18 cellular contexts compared by ENCODE assay signal in the genomic region with DNA sequence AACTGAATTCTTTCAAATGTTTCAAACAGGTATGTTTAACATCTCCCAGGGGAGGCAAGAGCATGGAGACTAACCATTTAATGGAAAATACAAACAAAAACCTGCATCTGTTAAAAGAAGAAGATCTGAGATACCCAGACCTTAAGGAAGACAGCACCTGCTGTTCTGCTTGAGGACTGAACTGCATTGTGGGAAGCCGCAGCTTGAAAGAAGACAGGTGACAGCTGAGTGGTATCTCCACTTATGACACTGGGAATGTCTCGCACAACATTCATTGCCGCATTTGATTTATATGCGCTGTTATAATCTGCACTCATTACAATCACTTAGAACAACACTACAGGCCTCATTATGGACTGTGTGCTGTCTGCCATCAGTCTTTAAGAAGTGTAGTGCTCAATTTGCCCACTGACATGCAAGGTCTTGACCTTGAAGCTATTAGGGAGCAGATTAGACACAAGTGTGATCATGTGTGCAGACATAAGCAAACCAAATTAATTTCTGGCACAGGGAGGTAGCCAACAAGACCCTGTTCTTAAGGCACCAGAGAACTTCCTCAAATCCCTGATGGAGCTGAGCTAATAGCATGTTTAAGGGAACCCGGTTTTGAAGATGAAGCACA.
A peak's percentile ranks its signal among the peaks of the same experiment; 100 is the strongest.
DNase-seq lines count a peak whose midpoint lies in the region; TF ChIP-seq lines count a peak whose summit lies in the region.
"Had no signal": no experiment of that assay in that cellular context is flagged by ENCODE, and none has a peak within 500 bp of the region (broad histone marks: within the 10 kb centered on the region; RNA-seq: fewer than 3 reads in every experiment).

No MANE protein-coding gene starts in this region.

- H3K9me3 ChIP-seq in transverse colon = no peaks in the 10 kb centered on the region
- H3K9me3 ChIP-seq: upper lobe of right lung had no signal

- TF ChIP-seq EP300 in transverse colon (IDR thresholded peaks at IDR 0.05; ENCODE audit: low read depth) = no peak

- WGBS in transverse colon (ENCODE audit: low coverage in 1 of 2), 2 donors = 85% methylated on average over 5 of the region's 5 CpGs; no CpG with 5 or more reads in 1 of the 2 donors

- in situ Hi-C loops in transverse colon (cut with MboI; ENCODE audit: low pct_ligation_motif_present in 1 of 4, low pct_unique_long_range_greater_than_20kb in 1 of 4, low sequenced_read_pairs in 3 of 4) = no loop called here

- peak; percentile 76 for DNase-seq in NCI-H128 (lab: John Stamatoyannopoulos, UW; ENCODE audit: unreplicated experiment)
- DNase-seq in NCI-H2107 (lab: John Stamatoyannopoulos, UW) = peak; percentile 38
- DNase-seq in NCI-H82 (lab: John Stamatoyannopoulos, UW) = peak; percentile 97
- DNase-seq in retina = peak; percentile 58
- DNase-seq in transverse colon = no peak
- no peak for DNase-seq in A172 (ENCODE audit: low spot score)
- DNase-seq in HuH-7 (ENCODE audit: low spot score) = no peak
- DNase-seq in posterior vena cava (ENCODE audit: low spot score) = no peak
- DNase-seq: activated CD4-positive, alpha-beta T cell treated with anti-CD3 and anti-CD28 coated beads, Interleukin-2, amount 10 ng/mL, durations not matched to agents 7 days and 5 days; effector memory CD8-positive, alpha-beta T cell; HCEC 1CT; hippocampal formation; kidney; mesenchymal stem cell; stimulated activated CD4-positive, alpha-beta T cell treated with anti-CD3 and anti-CD28 coated beads, Interleukin-12 subunit alpha, Interleukin-12 subunit beta, amount 100 ng/mL, for 4 hours; stimulated activated naive CD8-positive, alpha-beta T cell treated with anti-CD3 and anti-CD28 coated beads, Interleukin-15, Interleukin-2, amounts not matched to agents 100 U/mL and 50 U/mL, for 24 hours; upper lobe of right lung had no signal

- H3K4me3 ChIP-seq in transverse colon = no peak overlapping the region
- H3K4me3 ChIP-seq: upper lobe of right lung had no signal

- no peak for TF ChIP-seq CTCF in transverse colon (IDR thresholded peaks at IDR 0.05)

- peaks cover 0 to 10% (median 0%) of the 10 kb centered on the region in 4 donors for H3K36me3 ChIP-seq in transverse colon
- H3K36me3 ChIP-seq: upper lobe of right lung had no signal

- H3K27ac ChIP-seq in transverse colon = no peak overlapping the region
- H3K27ac ChIP-seq: C4-2B, upper lobe of right lung had no signal

- TF ChIP-seq POLR2A in transverse colon (IDR thresholded peaks at IDR 0.05) = no peak

- H3K27me3 ChIP-seq in transverse colon = no peaks in the 10 kb centered on the region
- H3K27me3 ChIP-seq: upper lobe of right lung had no signal

- no peaks in the 10 kb centered on the region for H3K4me1 ChIP-seq in transverse colon
- H3K4me1 ChIP-seq: upper lobe of right lung had no signal

- intact Hi-C loops in transverse colon (cut with DNase I; ENCODE audit: low total_unique reads) (no loop called here), posterior vena cava (cut with DNase I) (no loop called here)

Comparison
In these comparisons a context has a peak if more than half of its experiments do, and no peak if none do; other contexts are left out.
1. DNase-seq: peak in NCI-H128 (single experiment), NCI-H2107 (single experiment), NCI-H82 (single experiment) and retina (single experiment); none in transverse colon (single experiment), A172 (single experiment), HuH-7 (single experiment) and posterior vena cava (single experiment).